Comparison of ENCODE assay signal across 1 cellular context in the genomic region with DNA sequence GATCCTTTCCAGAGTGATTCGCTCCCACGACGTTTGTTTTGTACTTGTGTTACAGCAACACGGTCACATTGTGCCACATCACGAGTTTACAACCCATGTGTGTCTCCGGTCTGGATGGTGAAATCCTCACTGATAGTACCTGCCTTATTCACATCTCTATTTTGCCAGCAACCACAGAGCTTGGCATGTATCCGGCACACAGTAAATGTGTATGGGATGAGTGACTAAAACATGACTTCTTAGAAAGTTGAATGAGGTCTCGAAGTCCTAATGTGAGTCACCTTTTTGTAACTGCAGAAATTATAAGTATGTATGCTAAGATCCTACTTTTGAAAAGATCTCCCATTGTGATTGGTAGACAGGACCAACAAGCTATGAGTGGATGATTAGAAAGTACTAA.
TF ChIP-seq lines count a peak whose summit lies in the region.

No MANE protein-coding gene starts in this region.

TF ChIP-seq in GM23338, 12 proteins besides CTCF, POLR2A, EP300 and RAD21 (continued from another document):
- TF ChIP-seq JUNB (IDR thresholded peaks at IDR 0.05; ENCODE audit: unreplicated experiment) (no peak), ZNF331 (CRISPR knock-in tag; IDR thresholded peaks at IDR 0.05; ENCODE audit: low read depth) (no peak), NANOG (IDR thresholded peaks at IDR 0.05; ENCODE audit: borderline replicate concordance) (no peak), CREB1 (CRISPR knock-in tag; IDR thresholded peaks at IDR 0.05; ENCODE audit: low read depth) (no peak), ZNF114 (CRISPR knock-in tag; IDR thresholded peaks at IDR 0.05) (no peak)
- TF ChIP-seq, protein P1, sequence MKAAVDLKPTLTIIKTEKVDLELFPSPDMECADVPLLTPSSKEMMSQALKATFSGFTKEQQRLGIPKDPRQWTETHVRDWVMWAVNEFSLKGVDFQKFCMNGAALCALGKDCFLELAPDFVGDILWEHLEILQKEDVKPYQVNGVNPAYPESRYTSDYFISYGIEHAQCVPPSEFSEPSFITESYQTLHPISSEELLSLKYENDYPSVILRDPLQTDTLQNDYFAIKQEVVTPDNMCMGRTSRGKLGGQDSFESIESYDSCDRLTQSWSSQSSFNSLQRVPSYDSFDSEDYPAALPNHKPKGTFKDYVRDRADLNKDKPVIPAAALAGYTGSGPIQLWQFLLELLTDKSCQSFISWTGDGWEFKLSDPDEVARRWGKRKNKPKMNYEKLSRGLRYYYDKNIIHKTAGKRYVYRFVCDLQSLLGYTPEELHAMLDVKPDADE (IDR thresholded peaks at IDR 0.05), result no peak
- TF ChIP-seq, protein P2, sequence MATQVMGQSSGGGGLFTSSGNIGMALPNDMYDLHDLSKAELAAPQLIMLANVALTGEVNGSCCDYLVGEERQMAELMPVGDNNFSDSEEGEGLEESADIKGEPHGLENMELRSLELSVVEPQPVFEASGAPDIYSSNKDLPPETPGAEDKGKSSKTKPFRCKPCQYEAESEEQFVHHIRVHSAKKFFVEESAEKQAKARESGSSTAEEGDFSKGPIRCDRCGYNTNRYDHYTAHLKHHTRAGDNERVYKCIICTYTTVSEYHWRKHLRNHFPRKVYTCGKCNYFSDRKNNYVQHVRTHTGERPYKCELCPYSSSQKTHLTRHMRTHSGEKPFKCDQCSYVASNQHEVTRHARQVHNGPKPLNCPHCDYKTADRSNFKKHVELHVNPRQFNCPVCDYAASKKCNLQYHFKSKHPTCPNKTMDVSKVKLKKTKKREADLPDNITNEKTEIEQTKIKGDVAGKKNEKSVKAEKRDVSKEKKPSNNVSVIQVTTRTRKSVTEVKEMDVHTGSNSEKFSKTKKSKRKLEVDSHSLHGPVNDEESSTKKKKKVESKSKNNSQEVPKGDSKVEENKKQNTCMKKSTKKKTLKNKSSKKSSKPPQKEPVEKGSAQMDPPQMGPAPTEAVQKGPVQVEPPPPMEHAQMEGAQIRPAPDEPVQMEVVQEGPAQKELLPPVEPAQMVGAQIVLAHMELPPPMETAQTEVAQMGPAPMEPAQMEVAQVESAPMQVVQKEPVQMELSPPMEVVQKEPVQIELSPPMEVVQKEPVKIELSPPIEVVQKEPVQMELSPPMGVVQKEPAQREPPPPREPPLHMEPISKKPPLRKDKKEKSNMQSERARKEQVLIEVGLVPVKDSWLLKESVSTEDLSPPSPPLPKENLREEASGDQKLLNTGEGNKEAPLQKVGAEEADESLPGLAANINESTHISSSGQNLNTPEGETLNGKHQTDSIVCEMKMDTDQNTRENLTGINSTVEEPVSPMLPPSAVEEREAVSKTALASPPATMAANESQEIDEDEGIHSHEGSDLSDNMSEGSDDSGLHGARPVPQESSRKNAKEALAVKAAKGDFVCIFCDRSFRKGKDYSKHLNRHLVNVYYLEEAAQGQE (IDR thresholded peaks at IDR 0.05; ENCODE audit: unreplicated experiment), result no peak
